ENCODE assay signal across 26 cellular contexts in the genomic region with DNA sequence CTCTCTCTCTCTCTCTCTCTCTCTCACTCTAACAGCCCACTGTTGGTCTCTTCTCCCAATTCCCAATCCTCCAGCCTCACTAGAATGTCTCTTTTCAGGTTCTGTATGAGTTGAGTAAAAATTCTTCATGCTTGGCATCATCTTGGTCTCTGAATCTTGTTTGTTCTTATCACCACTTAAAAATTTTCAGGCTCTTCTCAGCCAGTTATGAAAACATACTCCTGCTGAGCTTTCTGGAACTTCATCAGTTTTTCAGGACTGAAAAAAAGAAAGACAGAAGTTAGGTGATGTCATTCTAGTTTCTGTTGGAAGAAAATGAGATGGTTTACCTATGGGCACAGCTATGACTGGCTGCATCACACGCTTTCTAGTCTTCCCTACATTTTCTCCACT. TPM values are rescaled to one million over a fixed set of nuclear protein-coding genes. Genes with fewer than 3 reads are reported as not detected.
DNase-seq lines count a peak whose midpoint lies in the region; ATAC-seq and TF ChIP-seq lines count a peak whose summit lies in the region.
"Had no signal": no experiment of that assay in that cellular context is flagged by ENCODE, and none has a peak within 500 bp of the region (broad histone marks: within the 10 kb centered on the region; RNA-seq: fewer than 3 reads in every experiment).

No MANE protein-coding gene starts in this region.

- H3K27me3 ChIP-seq in AG04450 (ENCODE audit: control insufficient read depth, insufficient read depth, low read length) = no peaks in the 10 kb centered on the region
- H3K27me3 ChIP-seq: sigmoid colon had no signal

- POLR2A ChIA-PET in AG04450 (lab: Yijun Ruan, JAX) = no interaction called here

- no peak for TF ChIP-seq CTCF in AG04450 (IDR thresholded peaks at IDR 0.05; ENCODE audit: low read depth, low read length)
- no peak for TF ChIP-seq CTCF in astrocyte of the spinal cord (IDR thresholded peaks at IDR 0.05; ENCODE audit: low read depth, low read length)

- CTCF ChIA-PET in AG04450 (lab: Charles Lee) = interaction anchor here (0.7 to 1.7 kb wide), 2 partner anchors 41 to 82 kb away, joined by 3 to 5 read pairs; no protein-coding TSS in a partner anchor

- H3K9me3 ChIP-seq in AG04450 (ENCODE audit: control insufficient read depth, insufficient read depth, low read length) = no peaks in the 10 kb centered on the region
- H3K9me3 ChIP-seq: sigmoid colon, thoracic aorta had no signal

- no peak overlapping the region for H3K4me3 ChIP-seq in AG04450 (ENCODE audit: low read depth, low read length)
- no peak overlapping the region for H3K4me3 ChIP-seq in astrocyte of the spinal cord (ENCODE audit: low read depth, low read length)
- H3K4me3 ChIP-seq: dorsolateral prefrontal cortex, sigmoid colon, thoracic aorta had no signal

- DNase-seq in AG04450 (ENCODE audit: low read depth, low spot score) (no peak), HCEC 1CT (peak; percentile 35), astrocyte of the spinal cord (ENCODE audit: low read depth, low spot score) (peak; percentile 90), kidney tubule cell (ENCODE audit: low spot score) (peak; percentile 24), NOMO-1 treated with DMSO at 0.1 percent for 48 hours (lab: John Stamatoyannopoulos, UW; ENCODE audit: unreplicated experiment) (no peak), NCI-H2196 (lab: John Stamatoyannopoulos, UW; ENCODE audit: unreplicated experiment) (no peak)
- DNase-seq: activated CD4-positive, alpha-beta T cell treated with anti-CD3 and anti-CD28 coated beads, Interleukin-2, amount 50 U/mL, for 1 hour; activated effector memory CD4-positive, alpha-beta T cell treated with Interleukin-2 at 50 U/mL for 16 hours; activated naive CD8-positive, alpha-beta T cell treated with anti-CD3 and anti-CD28 coated beads, Interleukin-2, amount 50 U/mL, for 24 hours; CD4-positive, alpha-beta T cell; DMS53; dorsolateral prefrontal cortex; left colon; naive thymus-derived CD8-positive, alpha-beta T cell; NCI-H146; NCI-H2171; NCI-H69; SHP77; sigmoid colon; stimulated activated CD4-positive, alpha-beta T cell treated with anti-CD3 and anti-CD28 coated beads, Interleukin-1b, Interleukin-23, amount 100 ng/mL, for 48 hours; stimulated activated naive B cell treated with anti-CD40 and anti-IgM and Interleukin-4, amounts not matched to agents 10 μg/mL and 1 μg/mL and 100 μg/mL, for 72 hours; T-cell had no signal

- H3K27ac ChIP-seq in AG04450 (ENCODE audit: low read depth, low read length) = peak overlapping the region; percentile 32
- H3K27ac ChIP-seq: dorsolateral prefrontal cortex, epithelial cell of prostate, sigmoid colon, thoracic aorta had no signal

- in situ Hi-C loops in astrocyte of the spinal cord (cut with HindIII; ENCODE audit: low sequenced_read_pairs) = no loop called here

- ATAC-seq in HG02840 (IDR thresholded peaks at IDR 0.05; ENCODE audit: low FRiP score, unreplicated experiment) = no peak
- ATAC-seq in GM18502 (IDR thresholded peaks at IDR 0.05; ENCODE audit: poor library complexity, unreplicated experiment) = no peak
- ATAC-seq: activated naive CD8-positive, alpha-beta T cell treated with anti-CD3 and anti-CD28 coated beads, Interleukin-2, amount 50 U/mL, for 24 hours; left colon; naive thymus-derived CD8-positive, alpha-beta T cell; stimulated activated naive B cell treated with anti-CD40 and anti-IgM and Interleukin-4, amounts not matched to agents 10 μg/mL and 1 μg/mL and 100 μg/mL, for 72 hours; T-cell had no signal

RNA-seq across cellular contexts. Expression of a gene that starts 11.5 kb away (rescaled TPM):
- not detected in 2 replicates for polyA plus RNA-seq in AG04450 (2011; rRNA removed)
- not detected in 2 replicates for polyA minus RNA-seq in AG04450 (2011; rRNA and poly(A)+ RNA removed)
- polyA plus RNA-seq: naive thymus-derived CD8-positive, alpha-beta T cell had no signal

RNA-seq across cellular contexts. Expression of a gene that starts 39.2 kb away (rescaled TPM):
- not detected in 2 replicates for polyA plus RNA-seq in AG04450 (2011; rRNA removed)
- not detected in 2 replicates for polyA minus RNA-seq in AG04450 (2011; rRNA and poly(A)+ RNA removed)

Comparison
In these comparisons a context has a peak if more than half of its experiments do, and no peak if none do; other contexts are left out.
1. DNase-seq: peak in HCEC 1CT (single experiment), astrocyte of the spinal cord (single experiment) and kidney tubule cell (single experiment); none in AG04450 (single experiment), NOMO-1 treated with DMSO at 0.1 percent for 48 hours (single experiment) and NCI-H2196 (single experiment).